8 cellular contexts compared by ENCODE assay signal in the genomic region with DNA sequence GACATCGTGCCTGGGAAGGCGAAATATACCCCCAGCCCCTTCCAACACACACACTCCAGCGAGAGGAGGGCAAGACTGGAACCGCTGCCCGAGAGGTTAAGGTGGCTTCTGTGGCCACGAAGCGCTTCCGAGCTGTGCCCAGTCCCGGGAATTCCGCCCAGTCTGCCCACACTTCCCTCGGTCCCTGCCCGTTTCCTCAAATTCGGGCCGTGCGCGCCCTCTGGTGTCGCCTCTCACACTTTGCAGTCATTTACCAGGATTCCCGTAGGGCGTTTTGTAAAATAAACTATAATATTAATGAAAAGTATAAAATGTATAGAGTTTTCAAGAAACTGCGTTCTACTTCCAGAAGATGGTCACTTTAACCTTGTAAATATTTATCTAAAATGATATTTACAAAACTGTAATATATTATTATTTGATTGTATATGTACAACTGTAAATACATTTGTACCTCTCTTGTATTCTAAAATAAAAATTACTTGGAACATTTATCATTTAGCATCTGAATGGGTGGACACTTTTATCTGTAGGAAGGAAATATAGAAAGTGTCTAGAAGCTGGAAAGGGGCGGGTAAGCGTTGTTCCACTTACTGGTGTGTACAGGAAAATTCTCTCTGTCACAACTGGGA. TPM values are rescaled to one million over a fixed set of nuclear protein-coding genes. Genes with fewer than 3 reads are reported as not detected.
DNase-seq lines count a peak whose midpoint lies in the region; ATAC-seq and TF ChIP-seq lines count a peak whose summit lies in the region.

No MANE protein-coding gene starts in this region.

- H3K4me1 ChIP-seq in CD4-positive, CD25-positive, alpha-beta regulatory T cell (ENCODE audit: control insufficient read depth, insufficient read depth, low read length, poor library complexity, severe bottlenecking) = peaks cover 17% of the 10 kb centered on the region
- H3K4me1 ChIP-seq in mucosa of stomach (ENCODE audit: control insufficient read depth, insufficient read depth, low read length) = peaks cover 12% of the 10 kb centered on the region

- H3K36me3 Mint-ChIP-seq in CD4-positive, CD25-positive, alpha-beta regulatory T cell = no peaks in the 10 kb centered on the region
- no peaks in the 10 kb centered on the region for H3K36me3 Mint-ChIP-seq in stimulated activated naive CD8-positive, alpha-beta T cell treated with anti-CD3 and anti-CD28 coated beads, Interleukin-15, Interleukin-2, amounts not matched to agents 100 ng/mL and 50 ng/mL, for 24 hours (ENCODE audit: low read depth)

- DNase-seq in CD4-positive, CD25-positive, alpha-beta regulatory T cell = peak; percentile 43 to 54 (median 50)
- DNase-seq in HT1080 (ENCODE audit: low read depth) (peak; percentile 68), NOMO-1 (lab: John Stamatoyannopoulos, UW; ENCODE audit: unreplicated experiment in 2 of 2) (peak; percentile 38 to 47), activated T-cell treated with anti-CD3 and anti-CD28 coated beads for 24 hours (ENCODE audit: low read depth) (peak; percentile 46), epithelial cell of esophagus (ENCODE audit: low read depth) (peak; percentile 82)

- H3K9ac ChIP-seq in mucosa of stomach (ENCODE audit: low read length) = peak overlapping the region; percentile 53

- H3K4me3 ChIP-seq in CD4-positive, CD25-positive, alpha-beta regulatory T cell (ENCODE audit: low read depth, low read length) = peak overlapping the region; percentile 68
- H3K4me3 ChIP-seq in epithelial cell of esophagus (ENCODE audit: low read length) (peak overlapping the region; percentile 52), mucosa of stomach (ENCODE audit: low read length) (peak overlapping the region; percentile 50)

- no peaks in the 10 kb centered on the region for H3K36me3 ChIP-seq in CD4-positive, CD25-positive, alpha-beta regulatory T cell (ENCODE audit: control insufficient read depth, insufficient read depth, low read length)
- no peaks in the 10 kb centered on the region for H3K36me3 ChIP-seq in mucosa of stomach (ENCODE audit: control insufficient read depth, insufficient read depth, low read length)

- peak overlapping the region in 2 of 3 donors; percentile 24 to 83 for H3K27ac Mint-ChIP-seq in CD4-positive, CD25-positive, alpha-beta regulatory T cell
- peak overlapping the region; percentile 68 for H3K27ac Mint-ChIP-seq in stimulated activated naive CD8-positive, alpha-beta T cell treated with anti-CD3 and anti-CD28 coated beads, Interleukin-15, Interleukin-2, amounts not matched to agents 100 ng/mL and 50 ng/mL, for 24 hours

- no peak for ATAC-seq in CD4-positive, CD25-positive, alpha-beta regulatory T cell (ENCODE audit: low read depth in 2 of 2)
- no peak for ATAC-seq in GM18907 (IDR thresholded peaks at IDR 0.05; ENCODE audit: unreplicated experiment)

- H3K27me3 Mint-ChIP-seq in CD4-positive, CD25-positive, alpha-beta regulatory T cell = peaks cover 33% of the 10 kb centered on the region
- peaks cover 11% of the 10 kb centered on the region for H3K27me3 Mint-ChIP-seq in stimulated activated naive CD8-positive, alpha-beta T cell treated with anti-CD3 and anti-CD28 coated beads, Interleukin-15, Interleukin-2, amounts not matched to agents 100 ng/mL and 50 ng/mL, for 24 hours

- no peaks in the 10 kb centered on the region for H3K9me3 Mint-ChIP-seq in CD4-positive, CD25-positive, alpha-beta regulatory T cell
- H3K9me3 Mint-ChIP-seq in stimulated activated naive CD8-positive, alpha-beta T cell treated with anti-CD3 and anti-CD28 coated beads, Interleukin-15, Interleukin-2, amounts not matched to agents 100 ng/mL and 50 ng/mL, for 24 hours = no peaks in the 10 kb centered on the region

- H3K27ac ChIP-seq in CD4-positive, CD25-positive, alpha-beta regulatory T cell (ENCODE audit: insufficient read depth, low read length, poor library complexity, severe bottlenecking) = no peak overlapping the region

- H3K27me3 ChIP-seq in CD4-positive, CD25-positive, alpha-beta regulatory T cell (ENCODE audit: control insufficient read depth, insufficient read depth, low read length) = peaks cover 3% of the 10 kb centered on the region
- H3K27me3 ChIP-seq in mucosa of stomach (ENCODE audit: control insufficient read depth, insufficient read depth, low read length) = peaks cover 7% of the 10 kb centered on the region

- H3K4me1 Mint-ChIP-seq in CD4-positive, CD25-positive, alpha-beta regulatory T cell = peaks cover 0 to 16% (median 5%) of the 10 kb centered on the region in 4 donors
- H3K4me1 Mint-ChIP-seq in stimulated activated naive CD8-positive, alpha-beta T cell treated with anti-CD3 and anti-CD28 coated beads, Interleukin-15, Interleukin-2, amounts not matched to agents 100 ng/mL and 50 ng/mL, for 24 hours (ENCODE audit: low read depth) = peaks cover 4% of the 10 kb centered on the region

- TF ChIP-seq CTCF in epithelial cell of esophagus (IDR thresholded peaks at IDR 0.05; ENCODE audit: insufficient read depth, low read depth, low read length, missing control alignments) = peak; percentile 78

- peaks cover 4 to 6% of the 10 kb centered on the region in 2 experiments for H3K9me3 ChIP-seq in CD4-positive, CD25-positive, alpha-beta regulatory T cell (ENCODE audit: control insufficient read depth in 2 of 2, low read length in 2 of 2)
- no peaks in the 10 kb centered on the region for H3K9me3 ChIP-seq in mucosa of stomach (ENCODE audit: control insufficient read depth, low read length)

- H3K4me3 Mint-ChIP-seq in CD4-positive, CD25-positive, alpha-beta regulatory T cell = peak overlapping the region; percentile 91 to 100 (median 92)
- H3K4me3 Mint-ChIP-seq in stimulated activated naive CD8-positive, alpha-beta T cell treated with anti-CD3 and anti-CD28 coated beads, Interleukin-15, Interleukin-2, amounts not matched to agents 100 ng/mL and 50 ng/mL, for 24 hours = peak overlapping the region; percentile 81

RNA-seq across cellular contexts. Expression of a gene that starts 11.0 kb away (rescaled TPM):
- total RNA-seq in CD4-positive, CD25-positive, alpha-beta regulatory T cell = 47.1 TPM
- 10 to 100 TPM; 24.1 to 30.0 (median 28.5) TPM for polyA plus RNA-seq in CD4-positive, CD25-positive, alpha-beta regulatory T cell
- 65.0 and 69.6 TPM in 2 replicates for total RNA-seq in HT1080 (2014; rRNA removed; shearing (Covaris generic))
- 50.5 and 53.3 TPM in 2 replicates for polyA plus RNA-seq in HT1080 (2015; cell fraction: cytosol; rRNA removed)
- 77.7 and 81.6 TPM in 2 replicates for polyA plus RNA-seq in HT1080 (2015; cell fraction: nucleus; rRNA removed)

RNA-seq across cellular contexts. Expression of a gene that starts 18.2 kb away (rescaled TPM):
- total RNA-seq in CD4-positive, CD25-positive, alpha-beta regulatory T cell = not detected
- polyA plus RNA-seq in CD4-positive, CD25-positive, alpha-beta regulatory T cell = under 1 TPM in 1 of 4 donors, not detected in 3; 0.10 TPM
- total RNA-seq in HT1080 (2014; rRNA removed; shearing (Covaris generic)) = 0.07 and 0.10 TPM in 2 replicates
- 0.33 and 0.36 TPM in 2 replicates for polyA plus RNA-seq in HT1080 (2015; cell fraction: cytosol; rRNA removed)
- polyA plus RNA-seq in HT1080 (2015; cell fraction: nucleus; rRNA removed) = 0.06 and 0.10 TPM in 2 replicates
